30 cellular contexts compared by ENCODE assay signal in genomic region chr12:114917953-114918352, GRCh38.
"Had no signal": no experiment of that assay in that cellular context is flagged by ENCODE, and none has a peak within 500 bp of the region (broad histone marks: within the 10 kb centered on the region; RNA-seq: fewer than 3 reads in every experiment).

No MANE protein-coding gene starts in this region.

- DNase-seq: activated CD4-positive, alpha-beta T cell treated with anti-CD3 and anti-CD28 coated beads, Interleukin-2, amount 10 ng/mL, durations not matched to agents 24 days and 14 days; activated CD4-positive, alpha-beta T cell treated with anti-CD3 and anti-CD28 coated beads, Interleukin-2, amount 50 U/mL, for 48 hours; activated CD4-positive, CD25-positive, alpha-beta regulatory T cell; activated CD8-positive, alpha-beta T cell treated with anti-CD3 and anti-CD28 coated beads, Interleukin-2, amount 10 ng/mL, durations not matched to agents 7 days and 5 days; activated gamma-delta T cell treated with Interleukin-2 at 50 U/mL for 16 hours; activated naive CD4-positive, alpha-beta T cell treated with anti-CD3 and anti-CD28 coated beads for 36 hours; activated T-cell treated with anti-CD3 and anti-CD28 coated beads, Interleukin-2, amount 50 U/mL, for 24 hours; adrenal gland; body of pancreas; Karpas-422; KBM-7; NCI-H1105; NCI-H1417 treated with DMSO at 0.1 percent for 48 hours; NCI-H187 treated with DMSO at 0.1 percent for 48 hours; NCI-H510A; NCI-H526; NCI-H748 treated with DMSO at 0.1 percent for 48 hours; NK-92 treated with Interleukin-12 subunit alpha and Interleukin-12 subunit beta, amount 100 ng/mL, for 24 hours; Right ventricle myocardium superior; SW 1271; T-helper 1 cell; T-helper 2 cell; T-helper 9 cell; WERI-Rb-1 had no signal

- H3K27ac ChIP-seq: adrenal gland, body of pancreas, breast epithelium, RWPE1, WERI-Rb-1 had no signal

- H3K4me1 Mint-ChIP-seq: activated CD4-positive, alpha-beta T cell treated with anti-CD3 and anti-CD28 coated beads, Interleukin-2, amount 10 ng/mL, durations not matched to agents 24 days and 14 days had no signal

- H3K27me3 Mint-ChIP-seq: activated CD4-positive, alpha-beta T cell treated with anti-CD3 and anti-CD28 coated beads, Interleukin-2, amount 10 ng/mL, durations not matched to agents 24 days and 14 days; activated T-cell treated with anti-CD3 and anti-CD28 coated beads, Interleukin-2, amount 50 U/mL, for 24 hours had no signal

- H3K4me3 ChIP-seq: adrenal gland, body of pancreas, breast epithelium, PC-9 had no signal

- H3K36me3 ChIP-seq: adrenal gland, breast epithelium, WERI-Rb-1 had no signal

- H2AFZ ChIP-seq: PC-9 had no signal

- H3K4me3 Mint-ChIP-seq: activated CD4-positive, alpha-beta T cell treated with anti-CD3 and anti-CD28 coated beads, Interleukin-2, amount 10 ng/mL, durations not matched to agents 24 days and 14 days; activated CD8-positive, alpha-beta T cell treated with anti-CD3 and anti-CD28 coated beads, Interleukin-2, amount 10 ng/mL, durations not matched to agents 7 days and 5 days; activated naive CD4-positive, alpha-beta T cell treated with anti-CD3 and anti-CD28 coated beads for 36 hours; activated T-cell treated with anti-CD3 and anti-CD28 coated beads, Interleukin-2, amount 50 U/mL, for 24 hours had no signal

- H3K9me3 ChIP-seq: adrenal gland, body of pancreas had no signal

- H3K27me3 ChIP-seq: adrenal gland, body of pancreas, breast epithelium had no signal

- H3K4me1 ChIP-seq: body of pancreas, breast epithelium had no signal

- FAIRE-seq: astrocyte had no signal

- H3K9me3 Mint-ChIP-seq: activated T-helper 2 cell treated with anti-CD3 and anti-CD28 coated beads, Interferon-gamma antibody, Interleukin-2, Interleukin-4, amounts not matched to agents 10 μg/mL and 5 μg/mL and 100 μg/mL, durations not matched to agents 14 hours and 24 hours and 36 hours had no signal

- H3K27ac Mint-ChIP-seq: activated CD4-positive, alpha-beta T cell treated with anti-CD3 and anti-CD28 coated beads, Interleukin-2, amount 10 ng/mL, durations not matched to agents 24 days and 14 days; activated CD8-positive, alpha-beta T cell treated with anti-CD3 and anti-CD28 coated beads, Interleukin-2, amount 10 ng/mL, durations not matched to agents 7 days and 5 days; activated naive CD4-positive, alpha-beta T cell treated with anti-CD3 and anti-CD28 coated beads for 36 hours; activated naive CD4-positive, alpha-beta T cell treated with anti-CD3 and anti-CD28 coated beads, Interleukin-2, amount 50 U/mL, for 72 hours; activated T-cell treated with anti-CD3 and anti-CD28 coated beads, Interleukin-2, amount 50 U/mL, for 24 hours; activated T-helper 2 cell treated with anti-CD3 and anti-CD28 coated beads, Interferon-gamma antibody, Interleukin-2, Interleukin-4, amounts not matched to agents 10 μg/mL and 5 μg/mL and 100 μg/mL, durations not matched to agents 14 hours and 24 hours and 36 hours had no signal

- ATAC-seq: activated CD8-positive, alpha-beta T cell treated with anti-CD3 and anti-CD28 coated beads, Interleukin-2, amount 10 ng/mL, durations not matched to agents 7 days and 5 days; activated naive CD4-positive, alpha-beta T cell treated with anti-CD3 and anti-CD28 coated beads, Interleukin-2, amount 50 U/mL, for 72 hours; body of pancreas had no signal
